In the genomic region with DNA sequence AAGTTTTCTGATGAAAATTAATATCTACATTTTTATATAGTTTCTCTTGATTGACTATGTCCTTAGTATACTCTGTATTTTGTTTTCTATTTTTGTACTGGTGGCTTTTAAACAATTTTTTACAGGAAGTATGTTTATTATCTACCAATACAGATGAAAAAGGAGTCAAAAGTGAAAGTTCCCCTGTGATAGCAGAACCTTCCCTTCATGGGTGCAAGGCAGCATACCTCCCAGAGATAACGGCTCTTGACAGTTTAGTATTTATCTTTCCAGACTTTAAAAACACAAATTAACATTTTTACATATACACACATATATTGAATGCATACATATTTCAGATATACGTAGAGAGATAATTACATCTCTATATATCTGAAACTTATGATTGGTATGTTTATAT, we compare ENCODE assay signal across 1 cellular context.
TF ChIP-seq lines count a peak whose summit lies in the region.

No MANE protein-coding gene starts in this region.

TF ChIP-seq in endothelial cell of umbilical vein, 7 proteins besides CTCF, POLR2A, EP300 and RAD21 (continued from another document):
- TF ChIP-seq JUN (IDR thresholded peaks at IDR 0.05; ENCODE audit: borderline replicate concordance, insufficient read depth, insufficient read length, low read depth): no peak
